Comparison of ENCODE assay signal across 8 cellular contexts in the genomic region with DNA sequence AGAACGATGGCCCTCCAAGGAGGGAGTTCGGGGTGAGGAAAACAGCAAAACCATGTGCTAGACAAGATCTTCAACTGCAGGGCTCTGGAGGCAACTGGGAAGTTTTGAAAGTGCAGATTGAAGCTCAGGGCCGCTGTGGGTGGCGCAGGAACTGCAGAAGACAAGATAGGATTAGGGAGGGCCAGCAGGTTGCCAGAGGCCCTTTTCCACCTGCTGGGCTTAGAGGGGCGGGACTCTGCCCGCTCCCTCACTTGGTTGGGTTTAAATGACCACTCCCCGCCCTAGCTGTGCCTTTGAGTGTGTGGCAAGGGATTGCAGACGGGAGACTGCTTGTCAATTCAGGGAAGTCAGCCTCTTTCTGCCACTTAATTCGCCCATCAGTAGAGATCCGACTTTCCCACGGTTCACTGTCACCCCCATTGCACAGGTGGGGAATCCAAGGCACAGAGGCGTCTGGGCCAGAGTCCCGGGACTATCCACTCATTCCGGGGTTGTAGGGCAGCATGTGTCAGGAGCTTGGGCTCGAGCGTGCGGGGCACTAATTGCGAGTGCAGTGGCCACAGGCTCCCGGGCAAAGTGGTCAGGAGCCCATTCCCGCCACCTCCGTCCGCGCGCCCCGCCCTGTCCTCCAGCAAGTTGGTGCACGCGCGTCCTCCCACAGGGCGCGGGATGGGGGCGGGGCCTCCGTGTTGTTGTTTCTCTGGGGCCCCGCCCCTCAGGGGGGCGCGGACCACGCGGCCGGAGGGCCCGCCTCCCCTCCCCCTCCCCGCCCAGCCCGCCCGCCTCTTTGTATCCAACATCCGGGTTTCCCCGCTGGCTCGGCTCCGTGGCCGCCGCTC. TPM values are rescaled to one million over a fixed set of nuclear protein-coding genes. Genes with fewer than 3 reads are reported as not detected.
DNase-seq lines count a peak whose midpoint lies in the region; ATAC-seq, FAIRE-seq and TF ChIP-seq lines count a peak whose summit lies in the region.

A gene (plus strand): TSS at position 816 of the 839 bp plus-strand sequence. CDS start 433 bp downstream, outside the sequence.

- H3K27ac ChIP-seq in small intestine (ENCODE audit: low read depth in 1 of 2, low read length in 1 of 2), result peak within 1 kb of the TSS; percentile 87 to 94

- 3 to 9% (median 7%) methylated on average over 32 to 48 of the region's 48 CpGs for WGBS in small intestine, 3 donors

- TF ChIP-seq CTCF in GM12864 (IDR thresholded peaks at IDR 0.05; ENCODE audit: low read depth, low read length, missing control alignments), result no peak
- no peak for TF ChIP-seq CTCF in WI38 (IDR thresholded peaks at IDR 0.05; ENCODE audit: low read depth, low read length)
- TF ChIP-seq CTCF in cardiac fibroblast (IDR thresholded peaks at IDR 0.05; ENCODE audit: low read depth, low read length), result no peak

- peak; percentile 25 for DNase-seq in GM12864 (ENCODE audit: low read depth)
- DNase-seq in NCI-H2171 (lab: John Stamatoyannopoulos, UW), result peak; percentile 73
- DNase-seq in cardiac fibroblast (ENCODE audit: low read depth in 2 of 2), result peak; percentile 74 to 82
- peak; percentile 94 for DNase-seq in iPS-NIHi7 (ENCODE audit: extremely low spot score)
- DNase-seq in small intestine, result peak; percentile 83
- DNase-seq in NK-92 (lab: John Stamatoyannopoulos, UW; ENCODE audit: unreplicated experiment), result no peak

- peak; percentile 34 for ATAC-seq in HG02973 (IDR thresholded peaks at IDR 0.05; ENCODE audit: unreplicated experiment)

- FAIRE-seq in small intestine (lab: Jason Lieb, UNC), result no peak

- H3K4me3 ChIP-seq in GM12864 (ENCODE audit: low read depth, low read length) (peak within 1 kb of the TSS; percentile 65), WI38 (ENCODE audit: low read depth, low read length) (peak within 1 kb of the TSS; percentile 73), cardiac fibroblast (replicated peaks in 1 of 2; ENCODE audit: low read depth in 2 of 2, low read length in 2 of 2) (peak within 1 kb of the TSS; percentile 66 to 82), small intestine (ENCODE audit: low read depth in 1 of 2, low read length in 2 of 2) (peak within 1 kb of the TSS; percentile 73 to 89)

- H3K9me3 ChIP-seq in small intestine (ENCODE audit: control insufficient read depth, low read depth), result no peaks in the 10 kb centered on the region

- H3K27me3 ChIP-seq in small intestine (ENCODE audit: control insufficient read depth in 2 of 2, insufficient read depth in 2 of 2, low read length in 2 of 2), result no peaks in the 10 kb centered on the region

- no peaks in the 10 kb centered on the region for H3K36me3 ChIP-seq in small intestine (ENCODE audit: control insufficient read depth in 2 of 2, insufficient read depth in 2 of 2, low read length in 2 of 2)

- H3K4me1 ChIP-seq in small intestine (ENCODE audit: control insufficient read depth in 2 of 2, insufficient read depth in 1 of 2, low read depth in 1 of 2, low read length in 1 of 2), result peaks cover 0 to 2% of the 10 kb centered on the region in 2 donors

RNA-seq across cellular contexts. Expression of the gene that starts here (rescaled TPM):
- 1 to 10 TPM in 1 of 3 donors, under 1 TPM in 2; 0.22 to 1.5 (median 0.81) TPM for polyA plus RNA-seq in small intestine
